ENCODE assay signal across 14 cellular contexts in the genomic region with DNA sequence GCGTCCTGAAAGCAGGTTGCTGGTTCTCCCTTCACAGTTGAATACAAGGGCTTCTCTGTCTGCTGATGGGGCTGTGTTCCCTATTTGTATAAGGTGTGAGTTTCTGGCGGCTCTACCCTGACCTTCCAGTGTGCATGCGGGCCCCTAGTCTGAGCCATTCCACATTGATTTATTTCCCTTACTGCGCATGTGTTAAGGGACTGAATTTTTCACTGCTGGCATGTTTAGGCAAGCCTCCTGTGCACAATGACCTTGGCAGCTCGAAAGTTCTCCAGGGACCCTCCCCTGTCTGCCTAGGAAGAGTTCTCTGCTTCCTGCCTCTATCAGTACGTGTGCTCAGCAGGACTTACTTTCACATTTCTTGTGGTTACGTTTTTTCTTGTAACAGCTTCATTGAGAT. TPM values are rescaled to one million over a fixed set of nuclear protein-coding genes. Genes with fewer than 3 reads are reported as not detected.
DNase-seq lines count a peak whose midpoint lies in the region; ATAC-seq and TF ChIP-seq lines count a peak whose summit lies in the region.
"Had no signal": no experiment of that assay in that cellular context is flagged by ENCODE, and none has a peak within 500 bp of the region (broad histone marks: within the 10 kb centered on the region; RNA-seq: fewer than 3 reads in every experiment).

No MANE protein-coding gene starts in this region.

- TF ChIP-seq POLR2A in lower leg skin (IDR thresholded peaks at IDR 0.05): no peak

- H3K4me1 ChIP-seq in adipocyte (ENCODE audit: control insufficient read depth, insufficient read depth, low read length) (peaks cover 38% of the 10 kb centered on the region), psoas muscle (peaks cover 49% of the 10 kb centered on the region)

- peak overlapping the region; percentile 61 for H3K27ac ChIP-seq in psoas muscle
- H3K27ac ChIP-seq: HL-60 had no signal

- DNase-seq in adipocyte (ENCODE audit: low read depth) (no peak), left ventricle myocardium superior (no peak), psoas muscle (no peak), NCI-H2081 treated with DMSO at 0.1 percent for 48 hours (lab: John Stamatoyannopoulos, UW) (no peak), lower leg skin (ENCODE audit: low spot score in 2 of 2) (no peak)
- no peak for DNase-seq in stimulated activated CD4-positive, alpha-beta T cell treated with anti-CD3 and anti-CD28 coated beads, Interleukin-12 subunit alpha, Interleukin-12 subunit beta, amount 100 ng/mL, for 4 hours
- DNase-seq: activated CD4-positive, alpha-beta T cell treated with anti-CD3 and anti-CD28 coated beads for 1 hour; activated T-cell treated with anti-CD3 and anti-CD28 coated beads, Interleukin-2, amount 50 U/mL, for 4 hours; amygdala; NCI-H146; NCI-H82; stimulated activated CD4-positive, alpha-beta T cell treated with anti-CD3 and anti-CD28 coated beads, Interleukin-1b, Interleukin-23, amount 100 ng/mL, for 48 hours had no signal

- H3K36me3 ChIP-seq in adipocyte (ENCODE audit: control insufficient read depth, insufficient read depth, low read length, severe bottlenecking) (peaks cover 4% of the 10 kb centered on the region), psoas muscle (ENCODE audit: insufficient read depth in 1 of 2, low read depth in 1 of 2) (peaks cover 2 to 13% of the 10 kb centered on the region in 2 donors)

- H3K9me3 ChIP-seq in adipocyte (ENCODE audit: control insufficient read depth, low read length): no peaks in the 10 kb centered on the region
- no peaks in the 10 kb centered on the region for H3K9me3 ChIP-seq in psoas muscle

- H3K9ac ChIP-seq in adipocyte (ENCODE audit: low read length): peak overlapping the region; percentile 53

- H3K27me3 ChIP-seq in adipocyte (replicated peaks; ENCODE audit: control insufficient read depth, insufficient read depth, low read length) (no peaks in the 10 kb centered on the region), psoas muscle (ENCODE audit: insufficient read depth in 3 of 3, low read length in 2 of 3) (no peaks in the 10 kb centered on the region)

- ATAC-seq in HG02610 (IDR thresholded peaks at IDR 0.05; ENCODE audit: unreplicated experiment) (peak; percentile 61), left ventricle myocardium superior (peak; percentile 17), psoas muscle (no peak)
- ATAC-seq: activated T-cell treated with anti-CD3 and anti-CD28 coated beads, Interleukin-2, amount 50 U/mL, for 4 hours had no signal

- TF ChIP-seq CTCF in psoas muscle (IDR thresholded peaks at IDR 0.05) (no peak), lower leg skin (IDR thresholded peaks at IDR 0.05) (no peak)

- WGBS in psoas muscle, 3 donors: 48 to 54% (median 52%) methylated on average over 7 of the region's 7 CpGs
- 26 to 36% methylated on average over 6 to 7 of the region's 7 CpGs for WGBS in lower leg skin, 2 donors

- intact Hi-C loops in left ventricle myocardium superior (cut with micrococcal nuclease): loop anchor here (10.0 kb wide), 1 partner anchor 208 kb away; no protein-coding TSS in a partner anchor
- intact Hi-C loops in psoas muscle (cut with DNase I): no loop called here
- intact Hi-C loops in lower leg skin (cut with DNase I; ENCODE audit: low total_unique reads): no loop called here

- H3K4me3 ChIP-seq in adipocyte (ENCODE audit: low read length): peak overlapping the region; percentile 40
- H3K4me3 ChIP-seq in psoas muscle: no peak overlapping the region
- no peak overlapping the region for H3K4me3 ChIP-seq in lower leg skin (ENCODE audit: low read depth, poor library complexity, severe bottlenecking)

RNA-seq across cellular contexts. Expression of a gene that starts 11.4 kb away (rescaled TPM):
- total RNA-seq in left ventricle myocardium superior: 323 TPM
- 100 to 1,000 TPM in 3 of 4 donors, 10 to 100 TPM in 1; 94.8 to 128 (median 120) TPM for total RNA-seq in psoas muscle
- polyA plus RNA-seq in psoas muscle: 10 to 100 TPM; 30.8 to 68.2 (median 45.2) TPM
- 10 to 100 TPM; 69.0 to 96.3 (median 84.9) TPM for total RNA-seq in lower leg skin

Comparison
In these comparisons a context has a peak if more than half of its experiments do, and no peak if none do; other contexts are left out.
1. ATAC-seq: peak in HG02610 (single experiment) and left ventricle myocardium superior (single experiment); none in psoas muscle (0 of 4).